In the genomic region with DNA sequence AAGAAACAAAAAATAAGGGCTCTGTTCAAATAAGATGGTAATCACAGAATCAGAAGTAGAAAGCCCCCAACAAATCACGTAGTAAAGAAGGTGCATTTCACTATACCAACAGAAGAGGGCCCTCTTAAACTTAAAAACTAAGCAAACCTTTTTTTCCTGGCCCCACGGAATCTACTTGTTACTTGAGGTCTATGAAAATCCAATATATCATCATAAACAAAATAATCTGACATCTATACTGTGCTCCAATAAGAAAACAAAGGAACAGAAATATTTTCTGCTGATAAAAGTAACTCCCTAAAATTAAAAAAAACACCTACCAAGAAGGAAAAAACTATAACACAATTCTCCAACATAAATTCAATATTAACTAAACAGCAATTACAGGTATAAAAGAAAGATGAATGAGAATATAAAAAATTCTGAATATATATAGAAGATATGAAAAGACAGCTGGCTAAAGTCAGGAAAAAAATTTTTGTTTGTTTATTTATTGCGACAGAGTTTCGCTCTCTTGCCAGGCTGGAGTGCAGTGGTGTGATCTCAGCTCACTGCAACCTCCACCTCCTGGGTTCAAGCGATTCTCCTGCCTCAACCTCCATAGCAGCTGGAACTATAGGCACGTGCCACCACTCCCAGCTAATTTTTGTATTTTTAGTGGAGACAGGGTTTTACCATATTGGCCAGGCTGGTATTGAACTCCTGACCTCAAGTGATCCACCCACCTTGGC, we compare ENCODE assay signal across 8 cellular contexts.
DNase-seq lines count a peak whose midpoint lies in the region; ATAC-seq and TF ChIP-seq lines count a peak whose summit lies in the region.

No MANE protein-coding gene starts in this region.

- POLR2A ChIA-PET in PC-9 (lab: Charles Lee; ENCODE audit: unreplicated experiment): no interaction called here

- BruUV-seq in PC-9 (replicated peaks; lab: Mats Ljungman, UMichigan): no TSS peak

- H3K9me2 ChIP-seq in PC-9 (ENCODE audit: insufficient read depth): no peaks in the 10 kb centered on the region

- CTCF ChIA-PET in PC-9 (lab: Charles Lee): interaction anchor here (1.0 to 1.1 kb wide), 2 partner anchors 140 to 151 kb away, joined by 4 to 5 read pairs; no protein-coding TSS in a partner anchor

- peak; percentile 65 for TF ChIP-seq CTCF in PC-9 (conservative IDR thresholded peaks at IDR 0.05)
- TF ChIP-seq CTCF in endothelial cell (IDR thresholded peaks at IDR 0.05; ENCODE audit: unreplicated experiment): peak; percentile 64
- TF ChIP-seq CTCF in neural crest cell (conservative IDR thresholded peaks at IDR 0.05): peak; percentile 78

- H3K4me3 ChIP-seq in PC-9: no peak overlapping the region

- intact Hi-C loops in PC-9 (cut with micrococcal nuclease; ENCODE audit: unreplicated experiment): loop anchor here (1.0 to 2.0 kb wide), 2 partner anchors 81 to 151 kb away; no protein-coding TSS in a partner anchor

- no peaks in the 10 kb centered on the region for H3K36me3 ChIP-seq in PC-9 (ENCODE audit: low read depth)

- H3K9me3 Mint-ChIP-seq in endothelial cell (ENCODE audit: unreplicated experiment) (no peaks in the 10 kb centered on the region), neural crest cell (no peaks in the 10 kb centered on the region)

- H3K27ac Mint-ChIP-seq in endothelial cell (ENCODE audit: unreplicated experiment) (peak overlapping the region; percentile 34), neural crest cell (ENCODE audit: unreplicated experiment) (no peak overlapping the region)

- no peaks in the 10 kb centered on the region for H3K9me3 ChIP-seq in PC-9 (ENCODE audit: insufficient read depth, low read depth)

- no peak overlapping the region for H3K4me2 ChIP-seq in PC-9

- H3K79me2 ChIP-seq in PC-9 (ENCODE audit: low read depth): no peaks in the 10 kb centered on the region

- H3K36me3 Mint-ChIP-seq in endothelial cell (ENCODE audit: low read depth, unreplicated experiment): no peaks in the 10 kb centered on the region
- no peaks in the 10 kb centered on the region for H3K36me3 Mint-ChIP-seq in neural crest cell (ENCODE audit: low read depth)

- H3F3A ChIP-seq in PC-9 (ENCODE audit: insufficient read depth, low read depth): no peaks in the 10 kb centered on the region

- H3K27me3 ChIP-seq in PC-9 (ENCODE audit: insufficient read depth, low read depth): no peaks in the 10 kb centered on the region

- no peak overlapping the region for H3K27ac ChIP-seq in PC-9

- no peaks in the 10 kb centered on the region for H3K27me3 Mint-ChIP-seq in endothelial cell (ENCODE audit: unreplicated experiment)
- no peaks in the 10 kb centered on the region for H3K27me3 Mint-ChIP-seq in neural crest cell (ENCODE audit: low read depth)

- no peak overlapping the region for H3K4me3 Mint-ChIP-seq in endothelial cell (ENCODE audit: unreplicated experiment)
- no peak overlapping the region for H3K4me3 Mint-ChIP-seq in neural crest cell

- no peak overlapping the region for H2AFZ ChIP-seq in PC-9

- ATAC-seq in HG03442 (IDR thresholded peaks at IDR 0.05; ENCODE audit: unreplicated experiment): no peak

- DNase-seq in DMS 273 (lab: John Stamatoyannopoulos, UW; ENCODE audit: unreplicated experiment) (peak; percentile 68), HS-5 (ENCODE audit: low read depth) (peak; percentile 6), PC-9 (peak in 1 of 2 experiments; percentile 2), endothelial cell (ENCODE audit: low spot score) (peak; percentile 26), neural crest cell (ENCODE audit: low read depth, low spot score) (no peak)
- DNase-seq in activated T-cell treated with anti-CD3 and anti-CD28 coated beads, Interleukin-2, amount 50 U/mL, for 1 hour: no peak
- DNase-seq in stimulated activated CD4-positive, alpha-beta T cell treated with anti-CD3 and anti-CD28 coated beads, Interleukin-12 subunit alpha, Interleukin-12 subunit beta, amount 100 ng/mL, for 4 hours: no peak

- no peaks in the 10 kb centered on the region for H3K4me1 ChIP-seq in PC-9 (replicated peaks; ENCODE audit: insufficient read depth)

- no peaks in the 10 kb centered on the region for H4K20me1 ChIP-seq in PC-9 (ENCODE audit: insufficient read depth)

- peaks cover 4% of the 10 kb centered on the region for H3K4me1 Mint-ChIP-seq in endothelial cell (ENCODE audit: unreplicated experiment)
- no peaks in the 10 kb centered on the region for H3K4me1 Mint-ChIP-seq in neural crest cell

Comparison
In these comparisons a context has a peak if more than half of its experiments do, and no peak if none do; other contexts are left out.
1. DNase-seq: peak in DMS 273 (single experiment), HS-5 (single experiment) and endothelial cell (single experiment); none in neural crest cell (single experiment), activated T-cell treated with anti-CD3 and anti-CD28 coated beads, Interleukin-2, amount 50 U/mL, for 1 hour (single experiment) and stimulated activated CD4-positive, alpha-beta T cell treated with anti-CD3 and anti-CD28 coated beads, Interleukin-12 subunit alpha, Interleukin-12 subunit beta, amount 100 ng/mL, for 4 hours (single experiment).
2. Peak in every context shown above with its lines, with median percentiles within 50 percentile points of each other: CTCF ChIP-seq.